ENCODE assay signal across 27 cellular contexts in the genomic region with DNA sequence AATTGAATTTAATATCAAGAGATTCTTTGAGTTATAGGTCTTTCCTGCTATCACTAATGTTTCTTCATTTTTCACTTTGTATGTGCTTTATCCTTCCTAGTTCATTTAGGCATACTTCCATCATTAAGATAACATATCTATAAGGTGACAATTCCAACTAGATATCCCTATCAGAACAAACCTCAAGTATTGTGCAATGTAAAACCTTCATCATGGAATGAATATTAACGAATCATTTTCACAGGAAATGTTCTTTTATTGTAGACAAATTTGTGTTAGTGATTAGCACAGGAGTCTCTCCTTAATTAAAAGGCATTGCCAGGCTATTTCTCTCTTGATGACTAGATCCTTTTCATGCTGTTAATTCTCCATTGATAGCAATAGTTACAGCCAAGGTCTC.
"Had no signal": no experiment of that assay in that cellular context is flagged by ENCODE, and none has a peak within 500 bp of the region (broad histone marks: within the 10 kb centered on the region; RNA-seq: fewer than 3 reads in every experiment).

No MANE protein-coding gene starts in this region.

- H3K4me1 ChIP-seq: suprapubic skin, testis, thyroid gland, tibial artery, tibial nerve, upper lobe of left lung, upper lobe of right lung, uterus, vagina had no signal

- H3K27ac ChIP-seq: stomach, suprapubic skin, testis, thoracic aorta, thyroid gland, tibial artery, tibial nerve, transverse colon, upper lobe of left lung, upper lobe of right lung, uterus, vagina had no signal

- H3K36me3 ChIP-seq: stomach, suprapubic skin, thoracic aorta, thyroid gland, tibial artery, tibial nerve, transverse colon, upper lobe of left lung, upper lobe of right lung, uterus, vagina had no signal

- H3K27me3 ChIP-seq: stomach, suprapubic skin, testis, thyroid gland, tibial artery, tibial nerve, transverse colon, upper lobe of left lung, upper lobe of right lung, uterus, vagina had no signal

- ATAC-seq: stimulated activated effector memory CD8-positive, alpha-beta T cell treated with anti-CD3 and anti-CD28 coated beads, Interleukin-12 subunit alpha, Interleukin-12 subunit beta, amount 100 ng/mL, for 72 hours; stimulated activated memory B cell treated with anti-CD40 and anti-IgM and Interleukin-4, amounts not matched to agents 10 μg/mL and 1 μg/mL and 100 μg/mL, for 72 hours; stimulated activated naive B cell treated with anti-CD40 and anti-IgM and Interleukin-4, amounts not matched to agents 10 μg/mL and 1 μg/mL and 100 μg/mL, for 72 hours; stimulated activated naive CD8-positive, alpha-beta T cell treated with anti-CD3 and anti-CD28 coated beads, Interleukin-15, amount 100 ng/mL, for 72 hours; stimulated activated naive CD8-positive, alpha-beta T cell treated with anti-CD3 and anti-CD28 coated beads, Interleukin-15, Interleukin-2, amounts not matched to agents 100 U/mL and 50 U/mL, for 24 hours; upper lobe of right lung had no signal

- H3K4me3 ChIP-seq: stomach, suprapubic skin, testis, thoracic aorta, thyroid gland, tibial artery, tibial nerve, transverse colon, upper lobe of left lung, upper lobe of right lung, uterus, vagina had no signal

- H3K9me3 ChIP-seq: stomach, suprapubic skin, testis, thoracic aorta, thyroid gland, tibial artery, tibial nerve, transverse colon, upper lobe of left lung, upper lobe of right lung, uterus, vagina had no signal

- DNase-seq: stimulated activated CD4-positive, alpha-beta T cell treated with anti-CD3 and anti-CD28 coated beads, Interleukin-2, amount 100 ng/mL, for 48 hours; stimulated activated CD4-positive, alpha-beta T cell treated with anti-CD3 and anti-CD28 coated beads, Interleukin-4, amount 100 ng/mL, for 1 hour; stimulated activated CD4-positive, alpha-beta T cell treated with anti-CD3 and anti-CD28 coated beads, Interleukin-4, amount 100 ng/mL, for 24 hours; stimulated activated CD4-positive, alpha-beta T cell treated with anti-CD3 and anti-CD28 coated beads, Interleukin-4, amount 100 ng/mL, for 4 hours; stimulated activated CD8-positive, alpha-beta memory T cell treated with anti-CD3 and anti-CD28 coated beads, Interleukin-4, amount 100 ng/mL, for 48 hours; stimulated activated naive B cell treated with anti-CD40 and anti-IgM and Interleukin-4, amounts not matched to agents 10 μg/mL and 1 μg/mL and 100 μg/mL, for 72 hours; stimulated activated naive CD4-positive, alpha-beta T cell; stimulated activated naive CD4-positive, alpha-beta T cell treated with Interleukin-2 at 50 U/mL for 16 hours; stimulated activated naive CD8-positive, alpha-beta T cell treated with anti-CD3 and anti-CD28 coated beads, Interleukin-15, amount 100 ng/mL, for 72 hours; stimulated activated naive CD8-positive, alpha-beta T cell treated with anti-CD3 and anti-CD28 coated beads, Interleukin-15, Interleukin-2, amounts not matched to agents 100 U/mL and 50 U/mL, for 24 hours; stomach; substantia nigra; testis; thyroid gland; tibial artery; transverse colon; trophoblast cell; upper lobe of left lung; upper lobe of right lung; uterus had no signal

- FAIRE-seq: urothelium cell line had no signal
